In genomic region chr1:234532511-234532922, GRCh38 we compare ENCODE assay signal across 9 cellular contexts. TPM values are rescaled to one million over a fixed set of nuclear protein-coding genes. Genes with fewer than 3 reads are reported as not detected.
DNase-seq lines count a peak whose midpoint lies in the region; TF ChIP-seq lines count a peak whose summit lies in the region.
"Had no signal": no experiment of that assay in that cellular context is flagged by ENCODE, and none has a peak within 500 bp of the region (broad histone marks: within the 10 kb centered on the region; RNA-seq: fewer than 3 reads in every experiment).

No MANE protein-coding gene starts in this region.

- peak; percentile 93 for TF ChIP-seq EP300 in suprapubic skin (IDR thresholded peaks at IDR 0.05)

- peak overlapping the region in 1 of 2 donors; percentile 3 for H3K9ac ChIP-seq in duodenal mucosa (ENCODE audit: low read depth in 1 of 2, low read length in 2 of 2)

- H3K9me3 ChIP-seq in duodenal mucosa (ENCODE audit: control insufficient read depth in 1 of 2, low read length in 2 of 2) (no peaks in the 10 kb centered on the region), suprapubic skin (no peaks in the 10 kb centered on the region)

- no peaks in the 10 kb centered on the region for H3K27me3 ChIP-seq in duodenal mucosa (ENCODE audit: control insufficient read depth in 1 of 2, insufficient read depth in 2 of 2, low read length in 2 of 2)
- H3K27me3 ChIP-seq in suprapubic skin = no peaks in the 10 kb centered on the region

- DNase-seq in NOMO-1 treated with DMSO at 0.1 percent for 48 hours (lab: John Stamatoyannopoulos, UW; ENCODE audit: unreplicated experiment) (peak; percentile 70), medulla oblongata (ENCODE audit: extremely low spot score) (peak; percentile 87), suprapubic skin (ENCODE audit: low spot score in 2 of 2) (peak in 1 of 2 donors; percentile 82), AG08396 (ENCODE audit: low spot score) (no peak), HPDE6-E6E7 (ENCODE audit: extremely low spot score) (no peak), NCI-H1417 treated with DMSO at 0.1 percent for 48 hours (lab: John Stamatoyannopoulos, UW) (no peak), T1000 (lab: John Stamatoyannopoulos, UW) (no peak)
- DNase-seq: T-cell had no signal

- peaks cover 50 to 55% of the 10 kb centered on the region in 2 donors for H3K4me1 ChIP-seq in duodenal mucosa (ENCODE audit: control insufficient read depth in 1 of 2, insufficient read depth in 2 of 2, low read length in 2 of 2)
- peaks cover 92% of the 10 kb centered on the region for H3K4me1 ChIP-seq in suprapubic skin

- H3K4me3 ChIP-seq in duodenal mucosa (ENCODE audit: low read depth in 1 of 2, low read length in 2 of 2) (no peak overlapping the region), suprapubic skin (no peak overlapping the region)

- 35% methylated on average over 7 of the region's 7 CpGs for WGBS in suprapubic skin

- no peak for TF ChIP-seq POLR2A in suprapubic skin (IDR thresholded peaks at IDR 0.05)

- H3K36me3 ChIP-seq in duodenal mucosa (ENCODE audit: control insufficient read depth in 1 of 2, insufficient read depth in 2 of 2, low read length in 2 of 2) = no peaks in the 10 kb centered on the region
- H3K36me3 ChIP-seq in suprapubic skin = no peaks in the 10 kb centered on the region

- H3K27ac ChIP-seq in duodenal mucosa (ENCODE audit: low read depth, low read length) = peak overlapping the region; percentile 82
- peak overlapping the region; percentile 97 for H3K27ac ChIP-seq in suprapubic skin

- no peak for TF ChIP-seq CTCF in suprapubic skin (IDR thresholded peaks at IDR 0.05)

RNA-seq across cellular contexts. Expression of gene TARBP1, which starts 53.5 kb away (rescaled TPM):
- 10 to 100 TPM; 21.1 to 78.2 (median 23.5) TPM for total RNA-seq in suprapubic skin

Comparison
In these comparisons a context has a peak if more than half of its experiments do, and no peak if none do; other contexts are left out.
1. DNase-seq: peak in NOMO-1 treated with DMSO at 0.1 percent for 48 hours (single experiment) and medulla oblongata (single experiment); none in AG08396 (single experiment), HPDE6-E6E7 (single experiment), NCI-H1417 treated with DMSO at 0.1 percent for 48 hours (single experiment) and T1000 (single experiment).